22 cellular contexts compared by ENCODE assay signal in the genomic region with DNA sequence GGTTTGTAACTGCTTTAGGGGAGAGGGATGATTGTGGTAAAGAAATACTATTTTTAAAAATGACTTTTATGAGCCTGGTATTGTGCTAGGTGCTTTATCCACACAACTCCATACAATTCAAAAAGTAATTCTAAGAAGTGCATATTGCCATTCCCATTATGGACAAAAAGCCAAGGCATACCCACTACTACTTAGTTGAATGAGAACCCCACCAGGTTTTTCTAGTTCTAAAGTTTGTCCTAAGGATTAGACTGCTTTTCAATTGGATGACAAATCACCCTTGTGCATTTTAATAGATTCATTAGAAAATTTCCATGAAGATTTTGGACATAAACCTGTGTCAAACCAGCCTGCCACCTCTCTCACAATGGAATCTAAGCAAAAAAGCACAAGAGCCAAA.
A peak's percentile ranks its signal among the peaks of the same experiment; 100 is the strongest.
DNase-seq lines count a peak whose midpoint lies in the region; ATAC-seq and TF ChIP-seq lines count a peak whose summit lies in the region.
"Had no signal": no experiment of that assay in that cellular context is flagged by ENCODE, and none has a peak within 500 bp of the region (broad histone marks: within the 10 kb centered on the region; RNA-seq: fewer than 3 reads in every experiment).

No MANE protein-coding gene starts in this region.

- CTCF ChIA-PET in CD4-positive, alpha-beta T cell (lab: Charles Lee) = no interaction called here

- DNase-seq in NCI-H82 (lab: John Stamatoyannopoulos, UW) = peak; percentile 2
- DNase-seq in NCI-H82 treated with DMSO at 0.1 percent for 48 hours (lab: John Stamatoyannopoulos, UW; ENCODE audit: unreplicated experiment) = no peak
- peak; percentile 22 to 93 for DNase-seq in HAP-1 (ENCODE audit: low spot score in 2 of 2)
- no peak for DNase-seq in glutamatergic neuron
- DNase-seq in kidney glomerular epithelial cell (lab: John Stamatoyannopoulos, UW) = no peak
- DNase-seq in smooth muscle cell (lab: John Stamatoyannopoulos, UW; ENCODE audit: unreplicated experiment) = no peak
- DNase-seq in CD4-positive, alpha-beta T cell = no peak
- DNase-seq: AML-193; CD4-positive, alpha-beta memory T cell; CD8-positive, alpha-beta memory T cell; COR-L47; DMS 273 treated with DMSO at 0.1 percent for 48 hours; DMS153; DMS53; DMS79; DND-41; GF-D8 had no signal

- no peak overlapping the region for H3K4me2 ChIP-seq in smooth muscle cell
- H3K4me2 ChIP-seq: A549; BLaER1 treated with 17β-estradiol and CSF1 and Interleukin-3, amounts not matched to agents 10 nM and 100 nM had no signal

- peaks cover 22% of the 10 kb centered on the region for H4K20me1 ChIP-seq in smooth muscle cell (ENCODE audit: low read depth)
- H4K20me1 ChIP-seq: BLaER1 treated with 17β-estradiol and CSF1 and Interleukin-3, amounts not matched to agents 10 nM and 100 nM had no signal

- H3K4me3 Mint-ChIP-seq in glutamatergic neuron (ENCODE audit: unreplicated experiment) = peak overlapping the region; percentile 43
- H3K4me3 Mint-ChIP-seq in CD4-positive, alpha-beta T cell = no peak overlapping the region
- H3K4me3 Mint-ChIP-seq: B cell; CD4-positive, alpha-beta memory T cell; CD8-positive, alpha-beta memory T cell had no signal

- ATAC-seq in CD4-positive, alpha-beta T cell (ENCODE audit: poor library complexity) = no peak
- ATAC-seq: A549 had no signal

- H3K27me3 ChIP-seq in HAP-1 (ENCODE audit: low read depth) (no peaks in the 10 kb centered on the region), smooth muscle cell (ENCODE audit: low read depth) (no peaks in the 10 kb centered on the region)
- H3K27me3 ChIP-seq in CD4-positive, alpha-beta T cell (ENCODE audit: control insufficient read depth, insufficient read depth, low read length) = no peaks in the 10 kb centered on the region
- H3K27me3 ChIP-seq: BLaER1 treated with 17β-estradiol and CSF1 and Interleukin-3, amounts not matched to agents 10 nM and 100 nM had no signal

- no peak overlapping the region for H3K9ac ChIP-seq in smooth muscle cell (ENCODE audit: low read depth)
- H3K9ac ChIP-seq: BLaER1 treated with 17β-estradiol and CSF1 and Interleukin-3, amounts not matched to agents 10 nM and 100 nM had no signal

- peaks cover 4% of the 10 kb centered on the region for H3F3A ChIP-seq in smooth muscle cell (ENCODE audit: low read depth)

- H3K27ac ChIP-seq in smooth muscle cell (ENCODE audit: low read depth) = no peak overlapping the region
- H3K27ac ChIP-seq in CD4-positive, alpha-beta T cell (ENCODE audit: low read depth, low read length) = no peak overlapping the region
- H3K27ac ChIP-seq: 22Rv1; A549; BLaER1 treated with 17β-estradiol and CSF1 and Interleukin-3, amounts not matched to agents 10 nM and 100 nM; C4-2B had no signal

- H3K9me3 Mint-ChIP-seq in glutamatergic neuron (ENCODE audit: unreplicated experiment) = no peaks in the 10 kb centered on the region
- no peaks in the 10 kb centered on the region for H3K9me3 Mint-ChIP-seq in CD4-positive, alpha-beta T cell
- H3K9me3 Mint-ChIP-seq: CD4-positive, alpha-beta memory T cell; CD8-positive, alpha-beta memory T cell had no signal

- H3K9me3 ChIP-seq in HAP-1 (no peaks in the 10 kb centered on the region), smooth muscle cell (replicated peaks; ENCODE audit: low read depth) (no peaks in the 10 kb centered on the region)
- H3K9me3 ChIP-seq in CD4-positive, alpha-beta T cell (ENCODE audit: control insufficient read depth, low read length) = no peaks in the 10 kb centered on the region
- H3K9me3 ChIP-seq: A549; BLaER1 treated with 17β-estradiol and CSF1 and Interleukin-3, amounts not matched to agents 10 nM and 100 nM had no signal

- peaks cover 16% of the 10 kb centered on the region for H3K4me1 Mint-ChIP-seq in glutamatergic neuron (ENCODE audit: low read depth, unreplicated experiment)
- H3K4me1 Mint-ChIP-seq in CD4-positive, alpha-beta T cell (ENCODE audit: low read depth) = peaks cover 4% of the 10 kb centered on the region

- H3K36me3 ChIP-seq in HAP-1 (replicated peaks) (no peaks in the 10 kb centered on the region), smooth muscle cell (ENCODE audit: low read depth) (no peaks in the 10 kb centered on the region)
- H3K36me3 ChIP-seq: BLaER1 treated with 17β-estradiol and CSF1 and Interleukin-3, amounts not matched to agents 10 nM and 100 nM had no signal

- H3K4me3 ChIP-seq in HAP-1 (no peak overlapping the region), smooth muscle cell (no peak overlapping the region)
- H3K4me3 ChIP-seq: A549; BLaER1 treated with 17β-estradiol and CSF1 and Interleukin-3, amounts not matched to agents 10 nM and 100 nM had no signal

- in situ Hi-C loops in HAP-1 (cut with MboI; ENCODE audit: low sequenced_read_pairs) = no loop called here

- intact Hi-C loops in CD4-positive, alpha-beta T cell (cut with DNase I, micrococcal nuclease) = no loop called here

- peaks cover 2% of the 10 kb centered on the region for H3K27me3 Mint-ChIP-seq in glutamatergic neuron (ENCODE audit: unreplicated experiment)
- no peaks in the 10 kb centered on the region for H3K27me3 Mint-ChIP-seq in CD4-positive, alpha-beta T cell
- H3K27me3 Mint-ChIP-seq: B cell; CD4-positive, alpha-beta memory T cell; CD8-positive, alpha-beta memory T cell had no signal

- H2AFZ ChIP-seq in smooth muscle cell (ENCODE audit: low read depth) = no peak overlapping the region

- H3K27ac Mint-ChIP-seq in glutamatergic neuron (ENCODE audit: unreplicated experiment) = peak overlapping the region; percentile 69
- no peak overlapping the region for H3K27ac Mint-ChIP-seq in CD4-positive, alpha-beta T cell
- H3K27ac Mint-ChIP-seq: B cell; CD4-positive, alpha-beta memory T cell; CD8-positive, alpha-beta memory T cell had no signal

- H3K4me1 ChIP-seq in HAP-1 (peaks cover 32% of the 10 kb centered on the region), smooth muscle cell (ENCODE audit: low read depth) (no peaks in the 10 kb centered on the region)
- H3K4me1 ChIP-seq: BLaER1 treated with 17β-estradiol and CSF1 and Interleukin-3, amounts not matched to agents 10 nM and 100 nM had no signal

- POLR2A ChIA-PET in CD4-positive, alpha-beta T cell (lab: Charles Lee) = no interaction called here

- TF ChIP-seq CTCF in glutamatergic neuron (IDR thresholded peaks at IDR 0.05; ENCODE audit: partially characterized antibody, unreplicated experiment) = no peak
- TF ChIP-seq CTCF in smooth muscle cell (IDR thresholded peaks at IDR 0.05; ENCODE audit: borderline replicate concordance, insufficient read depth, poor library complexity, severe bottlenecking) = no peak
- no peak for TF ChIP-seq CTCF in CD4-positive, alpha-beta T cell (IDR thresholded peaks at IDR 0.05)

- H3K36me3 Mint-ChIP-seq in glutamatergic neuron (ENCODE audit: unreplicated experiment) = no peaks in the 10 kb centered on the region
- H3K36me3 Mint-ChIP-seq in CD4-positive, alpha-beta T cell (ENCODE audit: low read depth) = peaks cover 4% of the 10 kb centered on the region

- no peaks in the 10 kb centered on the region for H3K79me2 ChIP-seq in smooth muscle cell (ENCODE audit: low read depth)

Comparison
In these comparisons a context has a peak if more than half of its experiments do, and no peak if none do; other contexts are left out.
1. DNase-seq: peak in NCI-H82 (single experiment) and HAP-1 (2 of 2); none in NCI-H82 treated with DMSO at 0.1 percent for 48 hours (single experiment), glutamatergic neuron (single experiment), kidney glomerular epithelial cell (single experiment), smooth muscle cell (single experiment) and CD4-positive, alpha-beta T cell (0 of 10).